In genomic region chr22:19180234-19180633, GRCh38 we compare ENCODE assay signal across 28 cellular contexts. TPM values are rescaled to one million over a fixed set of nuclear protein-coding genes. Genes with fewer than 3 reads are reported as not detected.
"Had no signal": no experiment of that assay in that cellular context is flagged by ENCODE, and none has a peak within 500 bp of the region (broad histone marks: within the 10 kb centered on the region; RNA-seq: fewer than 3 reads in every experiment).

No MANE protein-coding gene starts in this region.

- H3K27ac Mint-ChIP-seq: activated naive CD8-positive, alpha-beta T cell treated with anti-CD3 and anti-CD28 coated beads for 36 hours; stimulated activated naive CD8-positive, alpha-beta T cell treated with anti-CD3 and anti-CD28 coated beads, Interleukin-15, Interleukin-2, amounts not matched to agents 100 ng/mL and 50 ng/mL, for 24 hours had no signal

- H3K9me3 Mint-ChIP-seq: activated naive CD8-positive, alpha-beta T cell treated with anti-CD3 and anti-CD28 coated beads for 36 hours; naive thymus-derived CD4-positive, alpha-beta T cell; stimulated activated naive CD8-positive, alpha-beta T cell treated with anti-CD3 and anti-CD28 coated beads, Interleukin-15, Interleukin-2, amounts not matched to agents 100 ng/mL and 50 ng/mL, for 24 hours; type B pancreatic cell had no signal

- H3K27me3 Mint-ChIP-seq: activated naive CD8-positive, alpha-beta T cell treated with anti-CD3 and anti-CD28 coated beads for 36 hours; naive thymus-derived CD4-positive, alpha-beta T cell; stimulated activated naive CD8-positive, alpha-beta T cell treated with anti-CD3 and anti-CD28 coated beads, Interleukin-15, Interleukin-2, amounts not matched to agents 100 ng/mL and 50 ng/mL, for 24 hours; type B pancreatic cell had no signal

- FAIRE-seq: pancreas had no signal

- H3K27me3 ChIP-seq: breast epithelium, heart right ventricle, pancreas, right atrium auricular region, vagina had no signal

- H3K36me3 ChIP-seq: breast epithelium, pancreas, right atrium auricular region, vagina had no signal

- DNase-seq: activated CD4-positive, alpha-beta T cell treated with anti-CD3 and anti-CD28 coated beads for 4 hours; activated CD4-positive, alpha-beta T cell treated with anti-CD3 and anti-CD28 coated beads, Interleukin-2, amount 50 U/mL, for 48 hours; activated CD4-positive, CD25-positive, alpha-beta regulatory T cell; activated naive CD4-positive, alpha-beta T cell treated with Interleukin-2 at 50 U/mL for 16 hours; activated naive CD8-positive, alpha-beta T cell treated with anti-CD3 and anti-CD28 coated beads for 36 hours; activated T-cell treated with anti-CD3 and anti-CD28 coated beads, Interleukin-2, amount 50 U/mL, for 48 hours; amniotic stem cell; cortex of kidney; heart right ventricle; lower lobe of right lung; mesendoderm; naive thymus-derived CD4-positive, alpha-beta T cell; stimulated activated CD4-positive, alpha-beta T cell treated with anti-CD3 and anti-CD28 coated beads, Interleukin-4, amount 100 ng/mL, for 4 hours; T-helper 1 cell; T-helper 9 cell had no signal

- H3K9me3 ChIP-seq: breast epithelium, heart right ventricle, lower lobe of right lung, neutrophil, pancreas, psoas muscle, right atrium auricular region, vagina had no signal

- ATAC-seq: naive thymus-derived CD4-positive, alpha-beta T cell had no signal

- H3K4me3 Mint-ChIP-seq: stimulated activated naive CD8-positive, alpha-beta T cell treated with anti-CD3 and anti-CD28 coated beads, Interleukin-15, Interleukin-2, amounts not matched to agents 100 ng/mL and 50 ng/mL, for 24 hours had no signal

- H3K4me3 ChIP-seq: lower lobe of right lung, psoas muscle, right atrium auricular region, vagina had no signal

- H3K36me3 Mint-ChIP-seq: naive thymus-derived CD4-positive, alpha-beta T cell; type B pancreatic cell had no signal

RNA-seq across cellular contexts. Expression of gene GSC2, which starts 30.1 kb away (rescaled TPM):
- total RNA-seq: activated naive CD8-positive, alpha-beta T cell treated with anti-CD3 and anti-CD28 coated beads for 36 hours; breast epithelium; fibroblast of villous mesenchyme; heart right ventricle; kidney epithelial cell; left lobe of liver; lower lobe of right lung; mucosa of gallbladder; naive thymus-derived CD4-positive, alpha-beta T cell; pancreas; psoas muscle; right atrium auricular region; vagina had no signal
- polyA plus RNA-seq: heart right ventricle; naive thymus-derived CD4-positive, alpha-beta T cell; pancreas; psoas muscle had no signal

RNA-seq across cellular contexts. Expression of gene TSSK2, which starts 49.1 kb away (rescaled TPM):
- total RNA-seq: activated naive CD8-positive, alpha-beta T cell treated with anti-CD3 and anti-CD28 coated beads for 36 hours; breast epithelium; fibroblast of villous mesenchyme; kidney epithelial cell; left lobe of liver; lower lobe of right lung; mucosa of gallbladder; right atrium auricular region; temporal lobe; vagina had no signal
- polyA plus RNA-seq: naive thymus-derived CD4-positive, alpha-beta T cell had no signal
